Comparison of ENCODE assay signal across 21 cellular contexts in the genomic region with DNA sequence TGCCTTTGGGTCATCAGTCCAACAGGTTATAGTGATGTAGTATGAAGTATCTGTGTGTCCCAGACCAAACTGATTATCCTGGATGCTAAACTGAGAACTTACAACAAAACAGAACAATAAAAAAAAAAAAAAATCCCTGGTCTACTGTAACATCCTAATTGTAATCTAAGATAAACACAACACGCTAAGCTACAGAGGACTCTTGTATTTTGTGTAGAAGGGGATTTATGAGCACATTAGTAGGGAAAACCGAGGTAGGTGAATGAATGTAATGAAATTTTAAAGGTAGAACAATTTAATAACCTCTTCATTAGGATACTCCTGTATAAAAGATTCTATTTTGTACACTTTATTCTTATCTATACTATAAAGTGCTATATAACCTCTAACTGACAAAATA.
"Had no signal": no experiment of that assay in that cellular context is flagged by ENCODE, and none has a peak within 500 bp of the region (broad histone marks: within the 10 kb centered on the region; RNA-seq: fewer than 3 reads in every experiment).

No MANE protein-coding gene starts in this region.

- H3K27me3 ChIP-seq: esophagus squamous epithelium, neutrophil, right atrium auricular region, sigmoid colon, spleen, tibial artery had no signal

- H3K36me3 Mint-ChIP-seq: immature natural killer cell; naive thymus-derived CD8-positive, alpha-beta T cell; stimulated activated naive B cell treated with anti-CD40 and anti-IgM and Interleukin-4, amounts not matched to agents 10 μg/mL and 1 μg/mL and 100 μg/mL, for 72 hours; type B pancreatic cell had no signal

- DNase-seq: dermis blood vessel endothelial cell; effector memory CD4-positive, alpha-beta T cell; erythroblast; esophagus squamous epithelium; hypothalamus; immature natural killer cell; islet precursor cell; left ventricle myocardium superior; lower lobe of right lung; naive thymus-derived CD8-positive, alpha-beta T cell; nephron progenitor cell; sigmoid colon; spleen; stimulated activated naive B cell treated with anti-CD40 and anti-IgM and Interleukin-4, amounts not matched to agents 10 μg/mL and 1 μg/mL and 100 μg/mL, for 72 hours; stimulated activated naive CD8-positive, alpha-beta T cell treated with anti-CD3 and anti-CD28 coated beads, Interleukin-15, amount 100 ng/mL, for 72 hours; tibial artery had no signal

- H3K27ac Mint-ChIP-seq: immature natural killer cell; naive thymus-derived CD8-positive, alpha-beta T cell; nephron progenitor cell; stimulated activated naive B cell treated with anti-CD40 and anti-IgM and Interleukin-4, amounts not matched to agents 10 μg/mL and 1 μg/mL and 100 μg/mL, for 72 hours; stimulated activated naive CD8-positive, alpha-beta T cell treated with anti-CD3 and anti-CD28 coated beads, Interleukin-15, amount 100 ng/mL, for 72 hours; type B pancreatic cell had no signal

- H3K36me3 ChIP-seq: esophagus squamous epithelium, lower lobe of right lung, neutrophil, prostate gland, right atrium auricular region, sigmoid colon, spleen, tibial artery had no signal

- H3K4me3 ChIP-seq: coronary artery, esophagus squamous epithelium, lower lobe of right lung, prostate gland, right atrium auricular region, sigmoid colon, spleen, tibial artery had no signal

- ATAC-seq: left ventricle myocardium superior; lower lobe of right lung; naive thymus-derived CD8-positive, alpha-beta T cell; stimulated activated naive B cell treated with anti-CD40 and anti-IgM and Interleukin-4, amounts not matched to agents 10 μg/mL and 1 μg/mL and 100 μg/mL, for 72 hours; stimulated activated naive CD8-positive, alpha-beta T cell treated with anti-CD3 and anti-CD28 coated beads, Interleukin-15, amount 100 ng/mL, for 72 hours had no signal

- H3K9me3 ChIP-seq: esophagus squamous epithelium, lower lobe of right lung, neutrophil, prostate gland, right atrium auricular region, sigmoid colon, spleen, tibial artery had no signal

- H3K4me1 ChIP-seq: lower lobe of right lung, prostate gland, right atrium auricular region, sigmoid colon, tibial artery had no signal

- H3K4me1 Mint-ChIP-seq: immature natural killer cell; naive thymus-derived CD8-positive, alpha-beta T cell; stimulated activated naive B cell treated with anti-CD40 and anti-IgM and Interleukin-4, amounts not matched to agents 10 μg/mL and 1 μg/mL and 100 μg/mL, for 72 hours; stimulated activated naive CD8-positive, alpha-beta T cell treated with anti-CD3 and anti-CD28 coated beads, Interleukin-15, amount 100 ng/mL, for 72 hours had no signal

- H3K9me3 Mint-ChIP-seq: stimulated activated naive CD8-positive, alpha-beta T cell treated with anti-CD3 and anti-CD28 coated beads, Interleukin-15, amount 100 ng/mL, for 72 hours; type B pancreatic cell had no signal

- H3K4me3 Mint-ChIP-seq: immature natural killer cell; naive thymus-derived CD8-positive, alpha-beta T cell; nephron progenitor cell; stimulated activated naive B cell treated with anti-CD40 and anti-IgM and Interleukin-4, amounts not matched to agents 10 μg/mL and 1 μg/mL and 100 μg/mL, for 72 hours; stimulated activated naive CD8-positive, alpha-beta T cell treated with anti-CD3 and anti-CD28 coated beads, Interleukin-15, amount 100 ng/mL, for 72 hours; type B pancreatic cell had no signal

- H3K27me3 Mint-ChIP-seq: stimulated activated naive B cell treated with anti-CD40 and anti-IgM and Interleukin-4, amounts not matched to agents 10 μg/mL and 1 μg/mL and 100 μg/mL, for 72 hours; stimulated activated naive CD8-positive, alpha-beta T cell treated with anti-CD3 and anti-CD28 coated beads, Interleukin-15, amount 100 ng/mL, for 72 hours; type B pancreatic cell had no signal

- H3K27ac ChIP-seq: coronary artery, esophagus squamous epithelium, lower lobe of right lung, neutrophil, prostate gland, right atrium auricular region, sigmoid colon, spleen, tibial artery had no signal
